Comparison of ENCODE assay signal across 8 cellular contexts in the genomic region with DNA sequence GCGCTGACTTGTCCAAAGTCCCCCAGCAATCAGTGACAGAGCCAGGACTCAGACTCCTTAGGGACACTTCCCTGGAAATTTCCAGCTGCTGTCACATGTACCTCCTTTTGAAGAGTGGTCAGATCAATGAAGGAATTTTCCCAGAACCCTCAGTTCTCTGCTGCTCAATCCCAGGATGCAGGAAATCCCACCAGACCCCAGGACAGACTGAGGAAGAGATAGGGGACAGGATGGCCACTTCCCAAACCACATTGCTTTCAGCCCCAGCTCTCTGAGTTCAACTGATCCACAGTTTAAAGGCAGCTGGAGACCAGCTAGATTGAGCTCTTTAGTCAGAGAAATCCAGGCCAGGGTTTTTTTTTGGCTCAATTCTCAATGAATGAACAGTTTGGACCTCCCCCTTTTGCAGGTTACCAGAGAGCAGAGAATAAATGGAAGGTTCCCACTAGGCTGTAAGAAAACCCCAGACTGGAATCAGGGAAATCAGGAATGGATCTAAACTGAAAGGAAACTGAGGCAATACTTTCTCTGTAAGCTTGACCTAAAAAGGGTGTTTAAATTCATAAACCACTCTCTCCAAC. TPM values are rescaled to one million over a fixed set of nuclear protein-coding genes. Genes with fewer than 3 reads are reported as not detected.
DNase-seq lines count a peak whose midpoint lies in the region; ATAC-seq lines count a peak whose summit lies in the region.

No MANE protein-coding gene starts in this region.

- H3K27ac Mint-ChIP-seq in T-helper 17 cell = no peak overlapping the region
- peak overlapping the region; percentile 75 for H3K27ac Mint-ChIP-seq in stimulated activated memory B cell treated with anti-CD40 and anti-IgM and Interleukin-4, amounts not matched to agents 10 μg/mL and 1 μg/mL and 100 μg/mL, for 72 hours

- H3K27me3 Mint-ChIP-seq in T-helper 17 cell = peaks cover 5% of the 10 kb centered on the region
- H3K27me3 Mint-ChIP-seq in stimulated activated memory B cell treated with anti-CD40 and anti-IgM and Interleukin-4, amounts not matched to agents 10 μg/mL and 1 μg/mL and 100 μg/mL, for 72 hours = peaks cover 49% of the 10 kb centered on the region

- H3K4me1 Mint-ChIP-seq in T-helper 17 cell = peaks cover 11% of the 10 kb centered on the region
- H3K4me1 Mint-ChIP-seq in stimulated activated memory B cell treated with anti-CD40 and anti-IgM and Interleukin-4, amounts not matched to agents 10 μg/mL and 1 μg/mL and 100 μg/mL, for 72 hours = peaks cover 16% of the 10 kb centered on the region

- no peaks in the 10 kb centered on the region for H3K9me3 ChIP-seq in T-helper 17 cell (ENCODE audit: control insufficient read depth, low read length, poor library complexity, severe bottlenecking)

- DNase-seq in NCI-H2107 treated with DMSO at 0.1 percent for 48 hours (lab: John Stamatoyannopoulos, UW; ENCODE audit: unreplicated experiment) = peak; percentile 13
- DNase-seq in NCI-H2107 (lab: John Stamatoyannopoulos, UW) = no peak
- DNase-seq in NAMALWA (ENCODE audit: low spot score) = peak; percentile 66
- no peak for DNase-seq in T-helper 17 cell
- no peak for DNase-seq in left ventricle myocardium superior
- no peak for DNase-seq in COLO668 (lab: John Stamatoyannopoulos, UW; ENCODE audit: unreplicated experiment)
- no peak for DNase-seq in posterior cingulate gyrus

- peaks cover 2% of the 10 kb centered on the region for H3K36me3 Mint-ChIP-seq in T-helper 17 cell (ENCODE audit: low read depth)
- H3K36me3 Mint-ChIP-seq in stimulated activated memory B cell treated with anti-CD40 and anti-IgM and Interleukin-4, amounts not matched to agents 10 μg/mL and 1 μg/mL and 100 μg/mL, for 72 hours = no peaks in the 10 kb centered on the region

- ATAC-seq in T-helper 17 cell = peak; percentile 40
- ATAC-seq in left ventricle myocardium superior = peak; percentile 22
- no peak for ATAC-seq in stimulated activated memory B cell treated with anti-CD40 and anti-IgM and Interleukin-4, amounts not matched to agents 10 μg/mL and 1 μg/mL and 100 μg/mL, for 72 hours

- no peaks in the 10 kb centered on the region for H3K9me3 Mint-ChIP-seq in stimulated activated memory B cell treated with anti-CD40 and anti-IgM and Interleukin-4, amounts not matched to agents 10 μg/mL and 1 μg/mL and 100 μg/mL, for 72 hours

- no peak overlapping the region for H3K4me3 Mint-ChIP-seq in T-helper 17 cell
- no peak overlapping the region for H3K4me3 Mint-ChIP-seq in stimulated activated memory B cell treated with anti-CD40 and anti-IgM and Interleukin-4, amounts not matched to agents 10 μg/mL and 1 μg/mL and 100 μg/mL, for 72 hours

- intact Hi-C loops in left ventricle myocardium superior (cut with micrococcal nuclease) = no loop called here
- intact Hi-C loops in posterior cingulate gyrus (cut with DNase I) = no loop called here

RNA-seq across cellular contexts. Expression of a gene that starts 1.5 kb away (rescaled TPM):
- total RNA-seq in T-helper 17 cell (under 1 TPM in 1 of 2 donors, not detected in 1; 0.13 TPM), left ventricle myocardium superior (0.45 TPM)

RNA-seq across cellular contexts. Expression of a gene that starts 24.8 kb away (rescaled TPM):
- total RNA-seq in T-helper 17 cell = not detected
- not detected for total RNA-seq in left ventricle myocardium superior

RNA-seq across cellular contexts. Expression of a gene that starts 28.0 kb away (rescaled TPM):
- total RNA-seq in T-helper 17 cell = 10 to 100 TPM; 18.1 to 24.0 TPM
- total RNA-seq in left ventricle myocardium superior = 16.1 TPM

RNA-seq across cellular contexts. Expression of a gene that starts 58.0 kb away (rescaled TPM):
- 100 to 1,000 TPM; 188 to 208 TPM for total RNA-seq in T-helper 17 cell
- 45.8 TPM for total RNA-seq in left ventricle myocardium superior

Comparison
In these comparisons a context has a peak if more than half of its experiments do, and no peak if none do; other contexts are left out.
1. DNase-seq: peak in NCI-H2107 treated with DMSO at 0.1 percent for 48 hours (single experiment) and NAMALWA (single experiment); none in NCI-H2107 (single experiment), T-helper 17 cell (0 of 3), left ventricle myocardium superior (single experiment), COLO668 (single experiment) and posterior cingulate gyrus (0 of 10).